In the genomic region with DNA sequence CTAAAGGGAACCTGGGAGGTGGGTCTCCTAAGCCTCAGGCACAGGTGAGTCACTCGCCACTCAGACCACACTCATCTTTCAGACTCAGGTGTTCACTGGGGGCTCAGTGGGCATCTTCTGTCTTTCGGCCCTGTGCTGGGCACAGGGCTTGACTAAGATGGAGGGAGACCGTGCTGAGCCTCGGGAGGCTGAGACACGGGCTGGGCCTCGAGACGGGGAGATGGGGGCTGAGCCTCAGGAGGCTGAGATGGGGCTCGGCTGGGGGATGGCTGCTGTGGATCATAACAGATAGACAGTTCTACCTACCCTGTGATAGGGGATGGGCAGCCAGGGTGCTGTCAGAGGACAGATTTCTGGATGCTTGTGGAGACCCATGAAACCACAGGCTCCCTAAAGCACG, we compare ENCODE assay signal across 1 cellular context.
TF ChIP-seq lines count a peak whose summit lies in the region.

No MANE protein-coding gene starts in this region.

TF ChIP-seq in HCT116, 20 proteins besides CTCF, POLR2A, EP300 and RAD21 (continued from another document):
- TF ChIP-seq, protein P1, sequence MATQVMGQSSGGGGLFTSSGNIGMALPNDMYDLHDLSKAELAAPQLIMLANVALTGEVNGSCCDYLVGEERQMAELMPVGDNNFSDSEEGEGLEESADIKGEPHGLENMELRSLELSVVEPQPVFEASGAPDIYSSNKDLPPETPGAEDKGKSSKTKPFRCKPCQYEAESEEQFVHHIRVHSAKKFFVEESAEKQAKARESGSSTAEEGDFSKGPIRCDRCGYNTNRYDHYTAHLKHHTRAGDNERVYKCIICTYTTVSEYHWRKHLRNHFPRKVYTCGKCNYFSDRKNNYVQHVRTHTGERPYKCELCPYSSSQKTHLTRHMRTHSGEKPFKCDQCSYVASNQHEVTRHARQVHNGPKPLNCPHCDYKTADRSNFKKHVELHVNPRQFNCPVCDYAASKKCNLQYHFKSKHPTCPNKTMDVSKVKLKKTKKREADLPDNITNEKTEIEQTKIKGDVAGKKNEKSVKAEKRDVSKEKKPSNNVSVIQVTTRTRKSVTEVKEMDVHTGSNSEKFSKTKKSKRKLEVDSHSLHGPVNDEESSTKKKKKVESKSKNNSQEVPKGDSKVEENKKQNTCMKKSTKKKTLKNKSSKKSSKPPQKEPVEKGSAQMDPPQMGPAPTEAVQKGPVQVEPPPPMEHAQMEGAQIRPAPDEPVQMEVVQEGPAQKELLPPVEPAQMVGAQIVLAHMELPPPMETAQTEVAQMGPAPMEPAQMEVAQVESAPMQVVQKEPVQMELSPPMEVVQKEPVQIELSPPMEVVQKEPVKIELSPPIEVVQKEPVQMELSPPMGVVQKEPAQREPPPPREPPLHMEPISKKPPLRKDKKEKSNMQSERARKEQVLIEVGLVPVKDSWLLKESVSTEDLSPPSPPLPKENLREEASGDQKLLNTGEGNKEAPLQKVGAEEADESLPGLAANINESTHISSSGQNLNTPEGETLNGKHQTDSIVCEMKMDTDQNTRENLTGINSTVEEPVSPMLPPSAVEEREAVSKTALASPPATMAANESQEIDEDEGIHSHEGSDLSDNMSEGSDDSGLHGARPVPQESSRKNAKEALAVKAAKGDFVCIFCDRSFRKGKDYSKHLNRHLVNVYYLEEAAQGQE (IDR thresholded peaks at IDR 0.05; ENCODE audit: low read depth), result no peak
- no peak for TF ChIP-seq ZNF274 (IDR thresholded peaks at IDR 0.05; ENCODE audit: low read depth, low read length)
- TF ChIP-seq, protein P2, sequence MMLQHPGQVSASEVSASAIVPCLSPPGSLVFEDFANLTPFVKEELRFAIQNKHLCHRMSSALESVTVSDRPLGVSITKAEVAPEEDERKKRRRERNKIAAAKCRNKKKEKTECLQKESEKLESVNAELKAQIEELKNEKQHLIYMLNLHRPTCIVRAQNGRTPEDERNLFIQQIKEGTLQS (IDR thresholded peaks at IDR 0.05), result no peak
